8 cellular contexts compared by ENCODE assay signal in the genomic region with DNA sequence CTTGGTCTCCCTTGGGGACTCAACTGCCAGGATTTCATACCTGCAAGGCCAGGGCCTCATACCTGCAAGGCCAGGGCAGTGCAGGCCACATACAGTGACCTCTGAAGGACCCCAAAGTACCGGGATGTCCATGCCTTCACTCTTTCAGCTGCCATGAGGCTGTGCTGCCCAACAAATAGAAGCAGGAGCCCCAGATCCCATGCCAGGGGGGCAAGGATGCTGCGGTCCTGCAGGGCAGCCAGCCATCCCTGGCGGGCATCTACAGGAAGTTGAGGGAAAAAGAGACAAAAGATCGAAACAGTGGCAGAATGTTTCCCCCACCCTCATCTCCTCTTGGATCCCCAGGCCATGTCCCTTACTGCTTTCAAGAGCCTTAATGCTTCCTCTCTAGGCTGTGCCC. TPM values are rescaled to one million over a fixed set of nuclear protein-coding genes. Genes with fewer than 3 reads are reported as not detected.
DNase-seq lines count a peak whose midpoint lies in the region; ATAC-seq and TF ChIP-seq lines count a peak whose summit lies in the region.

No MANE protein-coding gene starts in this region.

- H3K4me1 ChIP-seq in SJCRH30: peaks cover 22% of the 10 kb centered on the region; the same call in 1 of the 2 replicates
- peaks cover 27% of the 10 kb centered on the region for H3K4me1 ChIP-seq in fibroblast of lung (ENCODE audit: control insufficient read depth, extremely low read depth, insufficient read depth, low read length)
- H3K4me1 ChIP-seq in psoas muscle: peaks cover 27% of the 10 kb centered on the region

- H2AFZ ChIP-seq in fibroblast of lung (ENCODE audit: low read length): no peak overlapping the region

- peaks cover 46% of the 10 kb centered on the region for H3K79me2 ChIP-seq in fibroblast of lung (ENCODE audit: control insufficient read depth, insufficient read depth, low read length)

- H3K4me3 ChIP-seq in GM08714 (ENCODE audit: low read length): peak overlapping the region; percentile 94
- H3K4me3 ChIP-seq in SJCRH30: peak overlapping the region; percentile 67
- H3K4me3 ChIP-seq in fibroblast of lung (replicated peaks in 1 of 4; ENCODE audit: control extremely low read depth in 1 of 4, insufficient read depth in 1 of 4, low read depth in 3 of 4, low read length in 4 of 4): peak overlapping the region; percentile 75 to 95 (median 81)
- peak overlapping the region; percentile 69 for H3K4me3 ChIP-seq in psoas muscle

- peak overlapping the region; percentile 70 for H3K27ac ChIP-seq in SJCRH30
- H3K27ac ChIP-seq in fibroblast of lung (ENCODE audit: insufficient read depth, low read length): peak overlapping the region; percentile 99
- H3K27ac ChIP-seq in psoas muscle: peak overlapping the region; percentile 91

- no peaks in the 10 kb centered on the region for H4K20me1 ChIP-seq in fibroblast of lung (ENCODE audit: control insufficient read depth, extremely low read depth, insufficient read depth, low read length)

- intact Hi-C loops in psoas muscle (cut with DNase I) (loop anchor here in 1 of 2 donors (10.0 kb wide), 1 partner anchor 395 kb away; no protein-coding TSS in a partner anchor), head of caudate nucleus (cut with DNase I) (loop anchor here (2.0 kb wide), 1 partner anchor 27 kb away; a partner anchor contains a TSS)

- DNase-seq in SJCRH30: no peak
- no peak for DNase-seq in fibroblast of lung (ENCODE audit: low read depth in 2 of 2)
- no peak for DNase-seq in psoas muscle
- no peak for DNase-seq in CD1c-positive myeloid dendritic cell (ENCODE audit: extremely low spot score)
- no peak for DNase-seq in omental fat pad (ENCODE audit: low spot score)
- DNase-seq in head of caudate nucleus: no peak

- H3K9me3 ChIP-seq in SJCRH30 (replicated peaks) (no peaks in the 10 kb centered on the region), fibroblast of lung (ENCODE audit: control insufficient read depth, insufficient read depth, low read depth, low read length) (no peaks in the 10 kb centered on the region), psoas muscle (no peaks in the 10 kb centered on the region)

- H3K9ac ChIP-seq in fibroblast of lung (ENCODE audit: insufficient read depth, low read length): peak overlapping the region; percentile 69

- peak overlapping the region; percentile 91 for H3K4me2 ChIP-seq in fibroblast of lung (ENCODE audit: extremely low read depth, insufficient read depth, low read length)

- ATAC-seq in psoas muscle (no peak), GM19023 (IDR thresholded peaks at IDR 0.05; ENCODE audit: unreplicated experiment) (no peak), omental fat pad (ENCODE audit: low FRiP score) (no peak)

- H3K36me3 ChIP-seq in SJCRH30: no peaks in the 10 kb centered on the region; the same call in 1 of the 2 replicates
- H3K36me3 ChIP-seq in fibroblast of lung (ENCODE audit: control insufficient read depth, insufficient read depth, low read length): peaks cover 2% of the 10 kb centered on the region
- H3K36me3 ChIP-seq in psoas muscle (ENCODE audit: insufficient read depth in 1 of 2, low read depth in 1 of 2): peaks cover 0 to 4% of the 10 kb centered on the region in 2 donors

- no peak for TF ChIP-seq CTCF in fibroblast of lung (conservative IDR thresholded peaks at IDR 0.05 in 1 of 2, IDR thresholded peaks at IDR 0.05 in 1 of 2; ENCODE audit: low read depth in 1 of 2, low read length in 2 of 2)
- no peak for TF ChIP-seq CTCF in psoas muscle (IDR thresholded peaks at IDR 0.05)
- no peak for TF ChIP-seq CTCF in omental fat pad (IDR thresholded peaks at IDR 0.05)

- 12 to 27% (median 15%) methylated on average over 4 of the region's 4 CpGs for WGBS in psoas muscle, 3 donors

- no peaks in the 10 kb centered on the region for H3K27me3 ChIP-seq in SJCRH30
- no peaks in the 10 kb centered on the region for H3K27me3 ChIP-seq in fibroblast of lung (ENCODE audit: control insufficient read depth, insufficient read depth, low read length)
- no peaks in the 10 kb centered on the region for H3K27me3 ChIP-seq in psoas muscle (ENCODE audit: insufficient read depth in 3 of 3, low read length in 2 of 3)

RNA-seq across cellular contexts. Expression of a gene that starts 0.8 kb away (rescaled TPM):
- total RNA-seq in SJCRH30 (2014; rRNA removed; shearing (Covaris generic)): 25.0 and 29.6 TPM in 2 replicates
- total RNA-seq in fibroblast of lung (1.5 and 2.5 TPM in 2 replicates), psoas muscle (1 to 10 TPM; 2.2 to 3.9 (median 2.6) TPM), omental fat pad (1 to 10 TPM; 2.9 to 5.8 (median 3.7) TPM)
- polyA plus RNA-seq in fibroblast of lung (18.3 and 39.6 TPM in 2 replicates), psoas muscle (1 to 10 TPM; 1.8 to 4.1 (median 1.8) TPM)
- polyA plus RNA-seq in fibroblast of lung (2012): 21.5 and 46.7 TPM in 2 replicates
- 66.6 and 131 TPM in 2 replicates for polyA minus RNA-seq in fibroblast of lung (ENCODE audit: low replicate concordance)

RNA-seq across cellular contexts. Expression of a gene that starts 3.5 kb away (rescaled TPM):
- total RNA-seq in SJCRH30 (2014; rRNA removed; shearing (Covaris generic)): 39.4 and 44.3 TPM in 2 replicates
- 44.4 and 63.4 TPM in 2 replicates for total RNA-seq in fibroblast of lung
- 92.6 and 122 TPM in 2 replicates for polyA plus RNA-seq in fibroblast of lung
- 87.4 and 99.6 TPM in 2 replicates for polyA plus RNA-seq in fibroblast of lung (2012)
- 226 and 269 TPM in 2 replicates for polyA minus RNA-seq in fibroblast of lung (ENCODE audit: low replicate concordance)
- total RNA-seq in psoas muscle: 10 to 100 TPM; 14.2 to 39.7 (median 17.3) TPM
- 10 to 100 TPM in 2 of 3 donors, 1 to 10 TPM in 1; 6.7 to 19.7 (median 11.3) TPM for polyA plus RNA-seq in psoas muscle
- total RNA-seq in omental fat pad: 10 to 100 TPM; 25.5 to 55.7 (median 43.4) TPM

RNA-seq across cellular contexts. Expression of a gene that starts 17.2 kb away (rescaled TPM):
- 26.5 and 29.0 TPM in 2 replicates for total RNA-seq in SJCRH30 (2014; rRNA removed; shearing (Covaris generic))
- total RNA-seq in fibroblast of lung (33.1 and 34.8 TPM in 2 replicates), psoas muscle (10 to 100 TPM; 26.6 to 45.4 (median 35.7) TPM), omental fat pad (10 to 100 TPM; 19.5 to 28.1 (median 24.3) TPM)
- polyA plus RNA-seq in fibroblast of lung (22.5 and 33.2 TPM in 2 replicates), psoas muscle (10 to 100 TPM; 32.1 to 70.3 (median 42.7) TPM)
- 27.0 and 29.2 TPM in 2 replicates for polyA plus RNA-seq in fibroblast of lung (2012)
- polyA minus RNA-seq in fibroblast of lung (ENCODE audit: low replicate concordance): 73.8 and 75.8 TPM in 2 replicates

RNA-seq across cellular contexts. Expression of a gene that starts 27.1 kb away (rescaled TPM):
- total RNA-seq in SJCRH30 (2014; rRNA removed; shearing (Covaris generic)): 24.6 and 25.0 TPM in 2 replicates
- total RNA-seq in fibroblast of lung: 3.3 and 5.0 TPM in 2 replicates
- 3.3 and 7.4 TPM in 2 replicates for polyA plus RNA-seq in fibroblast of lung
- polyA plus RNA-seq in fibroblast of lung (2012): 8.7 and 14.3 TPM in 2 replicates
- polyA minus RNA-seq in fibroblast of lung (ENCODE audit: low replicate concordance): 47.9 and 50.8 TPM in 2 replicates
- total RNA-seq in psoas muscle: 10 to 100 TPM; 12.7 to 18.0 (median 15.4) TPM
- polyA plus RNA-seq in psoas muscle: 10 to 100 TPM in 1 of 3 donors, 1 to 10 TPM in 2; 4.1 to 10.9 (median 6.5) TPM
- 10 to 100 TPM in 1 of 4 donors, 1 to 10 TPM in 3; 6.2 to 15.0 (median 7.2) TPM for total RNA-seq in omental fat pad

RNA-seq across cellular contexts. Expression of a gene that starts 30.2 kb away (rescaled TPM):
- 1,652 and 1,704 TPM in 2 replicates for total RNA-seq in SJCRH30 (2014; rRNA removed; shearing (Covaris generic))
- total RNA-seq in fibroblast of lung (432 and 551 TPM in 2 replicates), psoas muscle (100 to 1,000 TPM; 136 to 220 (median 201) TPM), omental fat pad (100 to 1,000 TPM; 229 to 281 (median 256) TPM)
- polyA plus RNA-seq in fibroblast of lung (1,493 and 2,513 TPM in 2 replicates), psoas muscle (100 to 1,000 TPM; 175 to 487 (median 187) TPM)
- polyA plus RNA-seq in fibroblast of lung (2012): 1,291 and 2,040 TPM in 2 replicates
- polyA minus RNA-seq in fibroblast of lung (ENCODE audit: low replicate concordance): 2,570 and 3,657 TPM in 2 replicates
